8 cellular contexts compared by ENCODE assay signal in the genomic region with DNA sequence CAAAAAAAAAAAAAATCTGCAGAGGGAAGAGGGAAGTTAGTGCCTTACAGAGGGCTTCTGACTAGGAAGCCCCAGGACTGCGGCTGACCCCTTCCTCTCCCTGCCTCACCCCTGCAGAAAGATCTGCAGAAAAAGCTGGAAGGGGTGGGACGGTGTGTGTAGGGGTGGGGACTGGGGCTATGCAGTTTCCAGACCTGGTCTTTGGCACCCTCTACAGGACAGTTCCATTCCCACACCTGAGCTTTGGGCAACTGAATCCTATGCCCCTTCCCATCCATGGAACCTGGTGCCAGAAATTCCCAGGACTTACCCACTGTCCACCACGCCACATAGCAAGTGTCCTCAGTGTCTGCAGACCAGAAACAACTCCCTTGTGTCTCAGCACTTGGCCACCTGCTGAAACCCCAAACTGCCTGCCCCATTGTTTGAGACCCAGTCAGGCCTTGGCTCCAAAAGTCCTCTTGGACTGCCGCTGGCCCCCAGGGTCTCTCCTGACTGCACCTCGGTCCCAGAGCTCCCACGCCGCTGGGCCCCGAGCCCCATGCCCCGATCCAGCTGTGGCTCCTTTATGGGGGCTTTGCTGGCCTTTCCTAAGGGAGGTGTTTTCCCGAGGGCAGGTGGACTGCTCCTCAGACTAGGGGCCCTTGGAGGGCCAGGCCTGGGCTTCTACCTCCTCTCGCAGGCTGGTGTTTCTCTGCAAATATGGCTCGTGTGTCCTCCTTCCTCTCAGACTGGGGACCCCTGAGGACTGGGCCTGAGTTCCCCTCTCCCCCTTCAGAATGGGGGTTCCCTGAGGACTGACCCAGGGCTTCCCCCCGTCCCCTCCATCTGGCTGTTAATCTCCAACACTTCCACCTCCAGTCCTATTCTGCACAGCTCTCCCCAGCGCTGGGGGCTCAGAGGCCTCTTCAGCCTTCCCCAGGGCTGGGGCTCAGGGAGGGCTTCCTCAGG.
A peak's percentile ranks its signal among the peaks of the same experiment; 100 is the strongest.
DNase-seq lines count a peak whose midpoint lies in the region; ATAC-seq and TF ChIP-seq lines count a peak whose summit lies in the region.
"Not testable (repeated sequence)": the region's sequence is repeated elsewhere in the genome, so short reads cannot be mapped to it uniquely, and the experiment has no call there.

No MANE protein-coding gene starts in this region.

- not testable (repeated sequence) for BruUV-seq in OCI-LY7 (replicated peaks; lab: Mats Ljungman, UMichigan)

- not testable (repeated sequence) for H3K36me3 ChIP-seq in OCI-LY7 (ENCODE audit: insufficient read depth, low read length); thoracic aorta

- H3K9me3 Mint-ChIP-seq in activated CD8-positive, alpha-beta T cell treated with anti-CD3 and anti-CD28 coated beads for 36 hours, result not testable (repeated sequence)

- not testable (repeated sequence) for H3K4me3 ChIP-seq in OCI-LY7 (ENCODE audit: low read depth, low read length, poor library complexity, severe bottlenecking); thoracic aorta

- ATAC-seq in activated CD8-positive, alpha-beta T cell treated with anti-CD3 and anti-CD28 coated beads for 36 hours; thoracic aorta (ENCODE audit: insufficient number of reproducible peaks, low FRiP score, low read depth): not testable (repeated sequence)

- not testable (repeated sequence) for H3K4me1 ChIP-seq in OCI-LY7 (ENCODE audit: insufficient read depth, low read length, poor library complexity, severe bottlenecking); thoracic aorta (ENCODE audit: control insufficient read depth in 1 of 2, low read depth in 2 of 2)

- DNase-seq in GM13976 (ENCODE audit: low spot score) (peak; percentile 49), Kasumi-1 (lab: John Stamatoyannopoulos, UW) (peak; percentile 29 to 56), OCI-LY7 (ENCODE audit: low spot score) (peak; percentile 12), dermis blood vessel endothelial cell (peak; percentile 67), kidney tubule cell (ENCODE audit: low spot score) (peak; percentile 31)
- peak; percentile 21 for DNase-seq in activated CD8-positive, alpha-beta T cell treated with anti-CD3 and anti-CD28 coated beads for 36 hours
- not testable (repeated sequence) for DNase-seq in thoracic aorta (ENCODE audit: low spot score)

- not testable (repeated sequence) for H3K36me3 Mint-ChIP-seq in activated CD8-positive, alpha-beta T cell treated with anti-CD3 and anti-CD28 coated beads for 36 hours (ENCODE audit: low read depth)

- H3K9me3 ChIP-seq in OCI-LY7 (ENCODE audit: low read length); thoracic aorta: not testable (repeated sequence)

- H3K4me1 Mint-ChIP-seq in activated CD8-positive, alpha-beta T cell treated with anti-CD3 and anti-CD28 coated beads for 36 hours (ENCODE audit: low read depth), result not testable (repeated sequence)

- TF ChIP-seq CTCF in C4-2B (conservative IDR thresholded peaks at IDR 0.05) (peak; percentile 67), GM13976 (IDR thresholded peaks at IDR 0.05; ENCODE audit: borderline replicate concordance, control extremely low read depth, extremely low read depth, insufficient read depth, missing control alignments) (peak; percentile 14), OCI-LY7 (conservative IDR thresholded peaks at IDR 0.05; ENCODE audit: low read length) (peak; percentile 60), thoracic aorta (IDR thresholded peaks at IDR 0.05) (peak; percentile 38)
- not testable (repeated sequence) for TF ChIP-seq CTCF in activated CD8-positive, alpha-beta T cell treated with anti-CD3 and anti-CD28 coated beads for 36 hours (IDR thresholded peaks at IDR 0.05)

- H3K79me2 ChIP-seq in OCI-LY7 (ENCODE audit: insufficient read depth, low read depth, low read length), result not testable (repeated sequence)

- intact Hi-C loops in OCI-LY7 (cut with micrococcal nuclease; ENCODE audit: unreplicated experiment); activated CD8-positive, alpha-beta T cell treated with anti-CD3 and anti-CD28 coated beads for 36 hours (cut with micrococcal nuclease): not testable (repeated sequence)

- H2AFZ ChIP-seq in OCI-LY7 (ENCODE audit: low read length), result not testable (repeated sequence)

- in situ Hi-C loops in GM13976 (cut with MboI; ENCODE audit: low sequenced_read_pairs, unreplicated experiment), result not testable (repeated sequence)

- not testable (repeated sequence) for H3K9me2 ChIP-seq in OCI-LY7 (ENCODE audit: insufficient read depth, low read length)

- H3K27me3 Mint-ChIP-seq in activated CD8-positive, alpha-beta T cell treated with anti-CD3 and anti-CD28 coated beads for 36 hours, result not testable (repeated sequence)

- not testable (repeated sequence) for H4K20me1 ChIP-seq in OCI-LY7 (ENCODE audit: insufficient read depth, low read length)

- CTCF ChIA-PET in OCI-LY7 (lab: Charles Lee; ENCODE audit: unreplicated experiment); activated CD8-positive, alpha-beta T cell treated with anti-CD3 and anti-CD28 coated beads for 36 hours (lab: Charles Lee): not testable (repeated sequence)

- POLR2A ChIA-PET in OCI-LY7 (lab: Charles Lee); activated CD8-positive, alpha-beta T cell treated with anti-CD3 and anti-CD28 coated beads for 36 hours (lab: Charles Lee): not testable (repeated sequence)

- not testable (repeated sequence) for H3K4me2 ChIP-seq in OCI-LY7 (ENCODE audit: low read length)

- H3K27me3 ChIP-seq in thoracic aorta (replicated peaks; ENCODE audit: insufficient read depth), result not testable (repeated sequence)

- not testable (repeated sequence) for H3K4me3 Mint-ChIP-seq in activated CD8-positive, alpha-beta T cell treated with anti-CD3 and anti-CD28 coated beads for 36 hours

- not testable (repeated sequence) for H3K27ac Mint-ChIP-seq in activated CD8-positive, alpha-beta T cell treated with anti-CD3 and anti-CD28 coated beads for 36 hours

- not testable (repeated sequence) for H3K27ac ChIP-seq in C4-2B; OCI-LY7 (ENCODE audit: low read depth, low read length, poor library complexity, severe bottlenecking); thoracic aorta
